ENCODE assay signal across 21 cellular contexts in the genomic region with DNA sequence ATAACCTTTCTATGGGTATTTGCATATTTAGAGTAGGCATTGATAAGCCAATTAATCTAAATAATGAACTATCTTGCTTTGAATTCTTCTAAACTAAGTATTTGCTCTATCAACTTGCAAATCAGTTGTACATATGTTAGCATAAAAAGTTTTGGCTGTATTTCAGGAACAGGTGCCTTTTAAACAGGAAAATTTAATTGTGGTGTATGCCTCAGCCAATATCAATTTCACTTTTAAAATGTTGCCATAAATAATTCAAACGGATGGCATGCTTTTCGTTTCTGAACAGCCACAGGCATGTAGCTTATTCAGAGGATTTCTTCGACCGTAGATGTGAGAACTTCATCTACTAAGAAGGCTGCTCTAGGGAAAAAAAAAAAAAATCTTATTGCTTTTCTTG.
DNase-seq lines count a peak whose midpoint lies in the region; ATAC-seq and TF ChIP-seq lines count a peak whose summit lies in the region.
"Had no signal": no experiment of that assay in that cellular context is flagged by ENCODE, and none has a peak within 500 bp of the region (broad histone marks: within the 10 kb centered on the region; RNA-seq: fewer than 3 reads in every experiment).

No MANE protein-coding gene starts in this region.

- H3K27ac ChIP-seq in caudate nucleus (ENCODE audit: low read depth, low read length), result no peak overlapping the region
- H3K27ac ChIP-seq: epithelial cell of prostate, gastrocnemius medialis, WERI-Rb-1 had no signal

- ATAC-seq in HG03432 (IDR thresholded peaks at IDR 0.05; ENCODE audit: unreplicated experiment) (no peak), GM21786 (IDR thresholded peaks at IDR 0.05; ENCODE audit: unreplicated experiment) (no peak)
- ATAC-seq: activated naive CD8-positive, alpha-beta T cell treated with anti-CD3 and anti-CD28 coated beads, Interleukin-2, amount 50 U/mL, for 24 hours; gastrocnemius medialis; stimulated activated naive CD8-positive, alpha-beta T cell treated with anti-CD3 and anti-CD28 coated beads, Interleukin-15, amount 100 ng/mL, for 72 hours had no signal

- H3K9me3 Mint-ChIP-seq in osteocyte (ENCODE audit: unreplicated experiment), result no peaks in the 10 kb centered on the region
- no peaks in the 10 kb centered on the region for H3K9me3 Mint-ChIP-seq in activated CD4-positive, alpha-beta memory T cell treated with anti-CD3 and anti-CD28 coated beads, Interleukin-2, amount 10 ng/mL, durations not matched to agents 7 days and 5 days
- H3K9me3 Mint-ChIP-seq: activated naive CD8-positive, alpha-beta T cell treated with anti-CD3 and anti-CD28 coated beads, Interleukin-2, amount 50 U/mL, for 24 hours; activated T-helper 2 cell treated with anti-CD3 and anti-CD28 coated beads, Interferon-gamma antibody, Interleukin-2, Interleukin-4, amounts not matched to agents 10 μg/mL and 5 μg/mL and 100 μg/mL, durations not matched to agents 14 hours and 24 hours and 36 hours; stimulated activated naive CD8-positive, alpha-beta T cell treated with anti-CD3 and anti-CD28 coated beads, Interleukin-15, amount 100 ng/mL, for 72 hours had no signal

- H3K27me3 Mint-ChIP-seq in osteocyte (ENCODE audit: unreplicated experiment), result no peaks in the 10 kb centered on the region
- peaks cover 8% of the 10 kb centered on the region for H3K27me3 Mint-ChIP-seq in activated CD4-positive, alpha-beta memory T cell treated with anti-CD3 and anti-CD28 coated beads, Interleukin-2, amount 10 ng/mL, durations not matched to agents 7 days and 5 days
- H3K27me3 Mint-ChIP-seq: activated naive CD8-positive, alpha-beta T cell treated with anti-CD3 and anti-CD28 coated beads, Interleukin-2, amount 50 U/mL, for 24 hours had no signal

- peaks cover 70% of the 10 kb centered on the region for H3K4me1 Mint-ChIP-seq in osteocyte (ENCODE audit: unreplicated experiment)
- no peaks in the 10 kb centered on the region for H3K4me1 Mint-ChIP-seq in activated CD4-positive, alpha-beta memory T cell treated with anti-CD3 and anti-CD28 coated beads, Interleukin-2, amount 10 ng/mL, durations not matched to agents 7 days and 5 days
- H3K4me1 Mint-ChIP-seq: activated naive CD8-positive, alpha-beta T cell treated with anti-CD3 and anti-CD28 coated beads, Interleukin-2, amount 50 U/mL, for 24 hours; stimulated activated naive CD8-positive, alpha-beta T cell treated with anti-CD3 and anti-CD28 coated beads, Interleukin-15, amount 100 ng/mL, for 72 hours had no signal

- DNase-seq in G401 (ENCODE audit: low spot score), result peak; percentile 9
- DNase-seq in RPMI7951 (ENCODE audit: low read depth), result peak; percentile 26
- peak; percentile 66 for DNase-seq in fibroblast of gingiva (ENCODE audit: low read depth)
- DNase-seq in osteocyte (ENCODE audit: extremely low spot score, unreplicated experiment), result no peak
- no peak for DNase-seq in activated CD4-positive, alpha-beta memory T cell treated with anti-CD3 and anti-CD28 coated beads, Interleukin-2, amount 10 ng/mL, durations not matched to agents 7 days and 5 days
- no peak for DNase-seq in caudate nucleus (lab: John Stamatoyannopoulos, UW)
- DNase-seq: activated CD8-positive, alpha-beta memory T cell treated with anti-CD3 and anti-CD28 coated beads, Interleukin-2, amount 50 U/mL, for 4 hours; activated naive CD8-positive, alpha-beta T cell treated with anti-CD3 and anti-CD28 coated beads, Interleukin-2, amount 50 U/mL, for 24 hours; BE2C; COR-L47; gastrocnemius medialis; hypothalamus; NCI-H1417; NCI-H510A treated with DMSO at 0.1 percent for 48 hours; stimulated activated CD4-positive, alpha-beta T cell treated with anti-CD3 and anti-CD28 coated beads, Interleukin-12 subunit alpha, Interleukin-12 subunit beta, amount 100 ng/mL, for 4 hours; stimulated activated naive CD8-positive, alpha-beta T cell treated with anti-CD3 and anti-CD28 coated beads, Interleukin-15, amount 100 ng/mL, for 72 hours; WERI-Rb-1 had no signal

- H3K27ac Mint-ChIP-seq in osteocyte (ENCODE audit: unreplicated experiment), result peak overlapping the region; percentile 81
- no peak overlapping the region for H3K27ac Mint-ChIP-seq in activated CD4-positive, alpha-beta memory T cell treated with anti-CD3 and anti-CD28 coated beads, Interleukin-2, amount 10 ng/mL, durations not matched to agents 7 days and 5 days
- H3K27ac Mint-ChIP-seq: activated naive CD8-positive, alpha-beta T cell treated with anti-CD3 and anti-CD28 coated beads, Interleukin-2, amount 50 U/mL, for 24 hours; activated T-helper 2 cell treated with anti-CD3 and anti-CD28 coated beads, Interferon-gamma antibody, Interleukin-2, Interleukin-4, amounts not matched to agents 10 μg/mL and 5 μg/mL and 100 μg/mL, durations not matched to agents 14 hours and 24 hours and 36 hours; stimulated activated naive CD8-positive, alpha-beta T cell treated with anti-CD3 and anti-CD28 coated beads, Interleukin-15, amount 100 ng/mL, for 72 hours had no signal

- H3K4me3 Mint-ChIP-seq in osteocyte (ENCODE audit: unreplicated experiment), result peak overlapping the region; percentile 11
- no peak overlapping the region for H3K4me3 Mint-ChIP-seq in activated CD4-positive, alpha-beta memory T cell treated with anti-CD3 and anti-CD28 coated beads, Interleukin-2, amount 10 ng/mL, durations not matched to agents 7 days and 5 days
- H3K4me3 Mint-ChIP-seq: activated naive CD8-positive, alpha-beta T cell treated with anti-CD3 and anti-CD28 coated beads, Interleukin-2, amount 50 U/mL, for 24 hours; stimulated activated naive CD8-positive, alpha-beta T cell treated with anti-CD3 and anti-CD28 coated beads, Interleukin-15, amount 100 ng/mL, for 72 hours had no signal

- no peaks in the 10 kb centered on the region for H3K36me3 Mint-ChIP-seq in osteocyte (ENCODE audit: unreplicated experiment)
- H3K36me3 Mint-ChIP-seq in activated CD4-positive, alpha-beta memory T cell treated with anti-CD3 and anti-CD28 coated beads, Interleukin-2, amount 10 ng/mL, durations not matched to agents 7 days and 5 days (ENCODE audit: low read depth), result no peaks in the 10 kb centered on the region

- CTCF ChIA-PET in activated CD4-positive, alpha-beta memory T cell treated with anti-CD3 and anti-CD28 coated beads, Interleukin-2, amount 10 ng/mL, durations not matched to agents 7 days and 5 days (lab: Charles Lee), result no interaction called here

- POLR2A ChIA-PET in activated CD4-positive, alpha-beta memory T cell treated with anti-CD3 and anti-CD28 coated beads, Interleukin-2, amount 10 ng/mL, durations not matched to agents 7 days and 5 days (lab: Charles Lee), result no interaction called here

- in situ Hi-C loops in G401 (cut with HindIII; ENCODE audit: low sequenced_read_pairs), result no loop called here

- TF ChIP-seq CTCF in osteocyte (IDR thresholded peaks at IDR 0.05), result no peak

Comparison
In these comparisons a context has a peak if more than half of its experiments do, and no peak if none do; other contexts are left out.
1. DNase-seq: peak in G401 (single experiment), RPMI7951 (single experiment) and fibroblast of gingiva (single experiment); none in osteocyte (single experiment), activated CD4-positive, alpha-beta memory T cell treated with anti-CD3 and anti-CD28 coated beads, Interleukin-2, amount 10 ng/mL, durations not matched to agents 7 days and 5 days (single experiment) and caudate nucleus (0 of 61).